17 cellular contexts compared by ENCODE assay signal in genomic region chr21:44900559-44901251, GRCh38.
"Had no signal": no experiment of that assay in that cellular context is flagged by ENCODE, and none has a peak within 500 bp of the region (broad histone marks: within the 10 kb centered on the region; RNA-seq: fewer than 3 reads in every experiment).

No MANE protein-coding gene starts in this region.

- H3K9me3 ChIP-seq: adrenal gland, colonic mucosa, mucosa of descending colon, suprapubic skin had no signal

- H3K27ac ChIP-seq: adrenal gland, colonic mucosa, suprapubic skin had no signal

- H3K36me3 ChIP-seq: colonic mucosa, suprapubic skin had no signal

- H3K36me3 Mint-ChIP-seq: type B pancreatic cell had no signal

- H3K4me3 Mint-ChIP-seq: activated naive CD4-positive, alpha-beta T cell treated with anti-CD3 and anti-CD28 coated beads for 36 hours; memory B cell; naive thymus-derived CD4-positive, alpha-beta T cell; stimulated activated naive CD8-positive, alpha-beta T cell treated with anti-CD3 and anti-CD28 coated beads, Interleukin-15, Interleukin-2, amounts not matched to agents 100 ng/mL and 50 ng/mL, for 24 hours; T-helper 1 cell treated with Interleukin-12 subunit alpha and Interleukin-12 subunit beta and Interleukin-4 antibody, amounts not matched to agents 30 μg/mL and 1 μg/mL, for 36 hours; type B pancreatic cell had no signal

- H3K27me3 Mint-ChIP-seq: memory B cell; naive thymus-derived CD4-positive, alpha-beta T cell; stimulated activated naive CD8-positive, alpha-beta T cell treated with anti-CD3 and anti-CD28 coated beads, Interleukin-15, Interleukin-2, amounts not matched to agents 100 ng/mL and 50 ng/mL, for 24 hours had no signal

- H3K4me3 ChIP-seq: adrenal gland, colonic mucosa, mucosa of descending colon, suprapubic skin had no signal

- H3K27me3 ChIP-seq: colonic mucosa had no signal

- H3K27ac Mint-ChIP-seq: activated naive CD4-positive, alpha-beta T cell treated with anti-CD3 and anti-CD28 coated beads for 36 hours; memory B cell; stimulated activated naive CD8-positive, alpha-beta T cell treated with anti-CD3 and anti-CD28 coated beads, Interleukin-15, Interleukin-2, amounts not matched to agents 100 ng/mL and 50 ng/mL, for 24 hours; T-helper 1 cell treated with Interleukin-12 subunit alpha and Interleukin-12 subunit beta and Interleukin-4 antibody, amounts not matched to agents 30 μg/mL and 1 μg/mL, for 36 hours; type B pancreatic cell had no signal

- ATAC-seq: esophagus mucosa; left lobe of liver; mucosa of descending colon; naive thymus-derived CD4-positive, alpha-beta T cell had no signal

- DNase-seq: activated CD4-positive, alpha-beta T cell treated with anti-CD3 and anti-CD28 coated beads for 48 hours; activated CD8-positive, alpha-beta memory T cell treated with anti-CD3 and anti-CD28 coated beads for 24 hours; activated naive CD4-positive, alpha-beta T cell treated with anti-CD3 and anti-CD28 coated beads for 36 hours; adrenal gland; caudate nucleus; colonic mucosa; naive thymus-derived CD4-positive, alpha-beta T cell; stimulated activated CD4-positive, alpha-beta T cell treated with anti-CD3 and anti-CD28 coated beads, Interleukin-15, amount 100 ng/mL, for 24 hours; stimulated activated CD4-positive, alpha-beta T cell treated with anti-CD3 and anti-CD28 coated beads, Interleukin-4, amount 100 ng/mL, for 24 hours had no signal

- H3K4me1 ChIP-seq: adrenal gland had no signal

- H3K9me3 Mint-ChIP-seq: activated naive CD4-positive, alpha-beta T cell treated with anti-CD3 and anti-CD28 coated beads for 36 hours; memory B cell; naive thymus-derived CD4-positive, alpha-beta T cell; stimulated activated naive CD8-positive, alpha-beta T cell treated with anti-CD3 and anti-CD28 coated beads, Interleukin-15, Interleukin-2, amounts not matched to agents 100 ng/mL and 50 ng/mL, for 24 hours; T-helper 1 cell treated with Interleukin-12 subunit alpha and Interleukin-12 subunit beta and Interleukin-4 antibody, amounts not matched to agents 30 μg/mL and 1 μg/mL, for 36 hours; type B pancreatic cell had no signal
